Comparison of ENCODE assay signal across 22 cellular contexts in genomic region chr6:85118233-85118632, GRCh38.
DNase-seq lines count a peak whose midpoint lies in the region; ATAC-seq and TF ChIP-seq lines count a peak whose summit lies in the region.
"Had no signal": no experiment of that assay in that cellular context is flagged by ENCODE, and none has a peak within 500 bp of the region (broad histone marks: within the 10 kb centered on the region; RNA-seq: fewer than 3 reads in every experiment).

No MANE protein-coding gene starts in this region.

- H4K20me1 ChIP-seq in DND-41 (ENCODE audit: insufficient read depth, low read length) (no peaks in the 10 kb centered on the region), neural progenitor cell (ENCODE audit: low read depth) (no peaks in the 10 kb centered on the region)
- H4K20me1 ChIP-seq: BLaER1 treated with 17β-estradiol and CSF1 and Interleukin-3, amounts not matched to agents 10 nM and 100 nM had no signal

- H2AFZ ChIP-seq in DND-41 (ENCODE audit: low read depth, low read length) (no peak overlapping the region), neural progenitor cell (replicated peaks) (no peak overlapping the region)

- in situ Hi-C loops in brain microvascular endothelial cell (cut with HindIII; ENCODE audit: low pct_ligation_motif_present, low sequenced_read_pairs), result no loop called here

- H3K9ac ChIP-seq in DND-41 (ENCODE audit: low read depth, low read length) (no peak overlapping the region), neural progenitor cell (no peak overlapping the region)
- H3K9ac ChIP-seq: BLaER1 treated with 17β-estradiol and CSF1 and Interleukin-3, amounts not matched to agents 10 nM and 100 nM had no signal

- H3K9me3 ChIP-seq in DND-41 (ENCODE audit: insufficient read depth, low read length, severe bottlenecking), result no peaks in the 10 kb centered on the region
- H3K9me3 ChIP-seq in neural progenitor cell (ENCODE audit: low read depth), result no peaks in the 10 kb centered on the region
- H3K9me3 ChIP-seq in left ventricle myocardium inferior (replicated peaks), result no peaks in the 10 kb centered on the region
- H3K9me3 ChIP-seq: BLaER1 treated with 17β-estradiol and CSF1 and Interleukin-3, amounts not matched to agents 10 nM and 100 nM; lower lobe of right lung; pancreas; SJCRH30; vagina had no signal

- DNase-seq in DND-41 (no peak), HFFc6 (no peak), brain microvascular endothelial cell (no peak), neural progenitor cell (ENCODE audit: low spot score) (no peak), GDM1 (lab: John Stamatoyannopoulos, UW) (no peak), NCI-H446 treated with DMSO at 0.1 percent for 48 hours (lab: John Stamatoyannopoulos, UW) (no peak), left ventricle myocardium inferior (no peak)
- DNase-seq: DMS153; H7; lower lobe of right lung; NCI-H2029 treated with DMSO at 0.1 percent for 48 hours; NCI-H524 treated with DMSO at 0.1 percent for 48 hours; pancreas; stimulated activated CD4-positive, alpha-beta T cell treated with anti-CD3 and anti-CD28 coated beads, Interleukin-4, amount 100 ng/mL, for 1 hour; T-helper 2 cell had no signal

- H3K36me3 ChIP-seq in DND-41 (ENCODE audit: insufficient read depth, low read length), result no peaks in the 10 kb centered on the region
- H3K36me3 ChIP-seq in brain microvascular endothelial cell (replicated peaks), result no peaks in the 10 kb centered on the region
- H3K36me3 ChIP-seq in neural progenitor cell, result no peaks in the 10 kb centered on the region
- no peaks in the 10 kb centered on the region for H3K36me3 ChIP-seq in left ventricle myocardium inferior
- H3K36me3 ChIP-seq: BLaER1 treated with 17β-estradiol and CSF1 and Interleukin-3, amounts not matched to agents 10 nM and 100 nM; lower lobe of right lung; pancreas; SJCRH30; vagina had no signal

- H3K4me1 ChIP-seq in DND-41 (ENCODE audit: insufficient read depth, low read length) (no peaks in the 10 kb centered on the region), neural progenitor cell (no peaks in the 10 kb centered on the region), left ventricle myocardium inferior (no peaks in the 10 kb centered on the region)
- H3K4me1 ChIP-seq: BLaER1 treated with 17β-estradiol and CSF1 and Interleukin-3, amounts not matched to agents 10 nM and 100 nM; lower lobe of right lung; pancreas; SJCRH30; vagina had no signal

- no peaks in the 10 kb centered on the region for H3K9me3 Mint-ChIP-seq in HFFc6
- no peaks in the 10 kb centered on the region for H3K9me3 Mint-ChIP-seq in neural progenitor cell
- H3K9me3 Mint-ChIP-seq: dendritic cell treated with granulocyte-macrophage colony-stimulating factor and Interleukin-4, amounts not matched to agents 40 ng/mL and 50 ng/mL, for 4 days had no signal

- H3K4me1 Mint-ChIP-seq in HFFc6 (ENCODE audit: low read depth), result no peaks in the 10 kb centered on the region
- H3K4me1 Mint-ChIP-seq in neural progenitor cell, result peaks cover 5% of the 10 kb centered on the region
- H3K4me1 Mint-ChIP-seq: activated T-helper 17 cell treated with anti-CD3 and anti-CD28 coated beads, Interleukin-2, amount 50 U/mL, for 72 hours; IgD-negative memory B cell had no signal

- H3K4me3 Mint-ChIP-seq in HFFc6 (no peak overlapping the region), neural progenitor cell (no peak overlapping the region)
- H3K4me3 Mint-ChIP-seq: activated T-helper 17 cell treated with anti-CD3 and anti-CD28 coated beads, Interleukin-2, amount 50 U/mL, for 72 hours; dendritic cell treated with granulocyte-macrophage colony-stimulating factor and Interleukin-4, amounts not matched to agents 40 ng/mL and 50 ng/mL, for 4 days; IgD-negative memory B cell had no signal

- no peak overlapping the region for H3K27ac Mint-ChIP-seq in HFFc6
- no peak overlapping the region for H3K27ac Mint-ChIP-seq in neural progenitor cell
- H3K27ac Mint-ChIP-seq: activated T-helper 17 cell treated with anti-CD3 and anti-CD28 coated beads, Interleukin-2, amount 50 U/mL, for 72 hours; dendritic cell treated with granulocyte-macrophage colony-stimulating factor and Interleukin-4, amounts not matched to agents 40 ng/mL and 50 ng/mL, for 4 days; IgD-negative memory B cell had no signal

- H3K4me2 ChIP-seq in DND-41 (ENCODE audit: insufficient read depth, low read length), result no peak overlapping the region
- no peak overlapping the region for H3K4me2 ChIP-seq in neural progenitor cell
- H3K4me2 ChIP-seq: BLaER1 treated with 17β-estradiol and CSF1 and Interleukin-3, amounts not matched to agents 10 nM and 100 nM had no signal

- H3K4me3 ChIP-seq in DND-41 (ENCODE audit: low read depth in 1 of 2, low read length in 2 of 2), result no peak overlapping the region
- H3K4me3 ChIP-seq in brain microvascular endothelial cell (ENCODE audit: low read depth, low read length), result no peak overlapping the region
- no peak overlapping the region for H3K4me3 ChIP-seq in neural progenitor cell
- H3K4me3 ChIP-seq in left ventricle myocardium inferior, result no peak overlapping the region
- H3K4me3 ChIP-seq: BLaER1 treated with 17β-estradiol and CSF1 and Interleukin-3, amounts not matched to agents 10 nM and 100 nM; lower lobe of right lung; pancreas; SJCRH30; vagina had no signal

- H3K27ac ChIP-seq in DND-41 (ENCODE audit: low read length) (no peak overlapping the region), brain microvascular endothelial cell (no peak overlapping the region), neural progenitor cell (no peak overlapping the region), left ventricle myocardium inferior (replicated peaks) (no peak overlapping the region)
- H3K27ac ChIP-seq: BLaER1 treated with 17β-estradiol and CSF1 and Interleukin-3, amounts not matched to agents 10 nM and 100 nM; lower lobe of right lung; pancreas; SJCRH30; vagina had no signal

- H3K79me2 ChIP-seq in DND-41 (ENCODE audit: insufficient read depth, low read length), result no peaks in the 10 kb centered on the region
- H3K79me2 ChIP-seq in neural progenitor cell (ENCODE audit: low read depth), result no peaks in the 10 kb centered on the region

- H3F3A ChIP-seq in neural progenitor cell (ENCODE audit: low read depth), result no peaks in the 10 kb centered on the region

- peaks cover 17% of the 10 kb centered on the region for H3K27me3 Mint-ChIP-seq in HFFc6 (ENCODE audit: insufficient read depth)
- no peaks in the 10 kb centered on the region for H3K27me3 Mint-ChIP-seq in neural progenitor cell (ENCODE audit: insufficient read depth, low read depth)
- H3K27me3 Mint-ChIP-seq: activated T-helper 17 cell treated with anti-CD3 and anti-CD28 coated beads, Interleukin-2, amount 50 U/mL, for 72 hours; dendritic cell treated with granulocyte-macrophage colony-stimulating factor and Interleukin-4, amounts not matched to agents 40 ng/mL and 50 ng/mL, for 4 days; IgD-negative memory B cell had no signal

- H3K36me3 Mint-ChIP-seq in HFFc6 (ENCODE audit: low read depth), result no peaks in the 10 kb centered on the region
- no peaks in the 10 kb centered on the region for H3K36me3 Mint-ChIP-seq in neural progenitor cell
- H3K36me3 Mint-ChIP-seq: IgD-negative memory B cell had no signal

- intact Hi-C loops in left ventricle myocardium inferior (cut with micrococcal nuclease), result no loop called here

- H3K27me3 ChIP-seq in DND-41 (ENCODE audit: insufficient read depth, low read length, poor library complexity) (no peaks in the 10 kb centered on the region), brain microvascular endothelial cell (replicated peaks) (no peaks in the 10 kb centered on the region), neural progenitor cell (no peaks in the 10 kb centered on the region), left ventricle myocardium inferior (ENCODE audit: low read depth) (no peaks in the 10 kb centered on the region)
- H3K27me3 ChIP-seq: BLaER1 treated with 17β-estradiol and CSF1 and Interleukin-3, amounts not matched to agents 10 nM and 100 nM; pancreas; vagina had no signal

- peak; percentile 46 for TF ChIP-seq CTCF in DND-41 (IDR thresholded peaks at IDR 0.05; ENCODE audit: borderline replicate concordance, extremely low read depth, low read length, poor library complexity, severe bottlenecking)
- peak; percentile 56 for TF ChIP-seq CTCF in HFFc6 (IDR thresholded peaks at IDR 0.05)
- peak; percentile 48 for TF ChIP-seq CTCF in brain microvascular endothelial cell (IDR thresholded peaks at IDR 0.05; ENCODE audit: low read depth, low read length, missing control alignments)
- TF ChIP-seq CTCF in neural progenitor cell (IDR thresholded peaks at IDR 0.05), result peak; percentile 58
- no peak for TF ChIP-seq CTCF in left ventricle myocardium inferior (IDR thresholded peaks at IDR 0.05; ENCODE audit: borderline replicate concordance)

- no peak for ATAC-seq in DND-41 (ENCODE audit: insufficient read depth, low read depth)
- ATAC-seq: activated CD4-positive, CD25-positive, alpha-beta regulatory T cell treated with anti-CD3 and anti-CD28 coated beads, Interleukin-2, amount 50 U/mL, for 24 hours; activated T-helper 17 cell treated with anti-CD3 and anti-CD28 coated beads, Interleukin-2, amount 50 U/mL, for 72 hours; lower lobe of right lung; pancreas had no signal
